ENCODE assay signal across 9 cellular contexts in genomic region chr12:52980096-52980694, GRCh38.
"Had no signal": no experiment of that assay in that cellular context is flagged by ENCODE, and none has a peak within 500 bp of the region (broad histone marks: within the 10 kb centered on the region; RNA-seq: fewer than 3 reads in every experiment).

No MANE protein-coding gene starts in this region.

- H3K4me3 Mint-ChIP-seq: activated naive CD8-positive, alpha-beta T cell treated with anti-CD3 and anti-CD28 coated beads, Interleukin-2, amount 10 ng/mL, durations not matched to agents 7 days and 5 days; dendritic cell treated with granulocyte-macrophage colony-stimulating factor and Interleukin-4, amounts not matched to agents 40 ng/mL and 50 ng/mL, for 4 days; stimulated activated naive B cell treated with anti-CD40 and anti-IgM and Interleukin-4, amounts not matched to agents 10 μg/mL and 1 μg/mL and 100 μg/mL, for 72 hours had no signal

- H3K9me3 ChIP-seq: gastroesophageal sphincter, lower lobe of right lung, neutrophil, tibial artery had no signal

- H3K36me3 ChIP-seq: gastroesophageal sphincter, lower lobe of right lung, neutrophil, tibial artery had no signal

- H3K36me3 Mint-ChIP-seq: activated naive CD8-positive, alpha-beta T cell treated with anti-CD3 and anti-CD28 coated beads, Interleukin-2, amount 10 ng/mL, durations not matched to agents 7 days and 5 days; naive B cell; stimulated activated naive B cell treated with anti-CD40 and anti-IgM and Interleukin-4, amounts not matched to agents 10 μg/mL and 1 μg/mL and 100 μg/mL, for 72 hours had no signal

- H3K9me3 Mint-ChIP-seq: activated naive CD8-positive, alpha-beta T cell treated with anti-CD3 and anti-CD28 coated beads, Interleukin-2, amount 10 ng/mL, durations not matched to agents 7 days and 5 days; dendritic cell treated with granulocyte-macrophage colony-stimulating factor and Interleukin-4, amounts not matched to agents 40 ng/mL and 50 ng/mL, for 4 days; naive B cell; stimulated activated naive B cell treated with anti-CD40 and anti-IgM and Interleukin-4, amounts not matched to agents 10 μg/mL and 1 μg/mL and 100 μg/mL, for 72 hours had no signal

- H3K4me1 Mint-ChIP-seq: activated naive CD8-positive, alpha-beta T cell treated with anti-CD3 and anti-CD28 coated beads, Interleukin-2, amount 10 ng/mL, durations not matched to agents 7 days and 5 days; stimulated activated naive B cell treated with anti-CD40 and anti-IgM and Interleukin-4, amounts not matched to agents 10 μg/mL and 1 μg/mL and 100 μg/mL, for 72 hours had no signal

- H3K4me3 ChIP-seq: gastroesophageal sphincter, lower lobe of right lung, skin epidermis, tibial artery had no signal

- H3K27ac Mint-ChIP-seq: activated naive CD8-positive, alpha-beta T cell treated with anti-CD3 and anti-CD28 coated beads, Interleukin-2, amount 10 ng/mL, durations not matched to agents 7 days and 5 days; dendritic cell treated with granulocyte-macrophage colony-stimulating factor and Interleukin-4, amounts not matched to agents 40 ng/mL and 50 ng/mL, for 4 days; stimulated activated naive B cell treated with anti-CD40 and anti-IgM and Interleukin-4, amounts not matched to agents 10 μg/mL and 1 μg/mL and 100 μg/mL, for 72 hours had no signal

- H3K27me3 ChIP-seq: gastroesophageal sphincter had no signal

- H3K27ac ChIP-seq: gastroesophageal sphincter, lower lobe of right lung, neutrophil, skin epidermis, tibial artery had no signal
